In the genomic region with DNA sequence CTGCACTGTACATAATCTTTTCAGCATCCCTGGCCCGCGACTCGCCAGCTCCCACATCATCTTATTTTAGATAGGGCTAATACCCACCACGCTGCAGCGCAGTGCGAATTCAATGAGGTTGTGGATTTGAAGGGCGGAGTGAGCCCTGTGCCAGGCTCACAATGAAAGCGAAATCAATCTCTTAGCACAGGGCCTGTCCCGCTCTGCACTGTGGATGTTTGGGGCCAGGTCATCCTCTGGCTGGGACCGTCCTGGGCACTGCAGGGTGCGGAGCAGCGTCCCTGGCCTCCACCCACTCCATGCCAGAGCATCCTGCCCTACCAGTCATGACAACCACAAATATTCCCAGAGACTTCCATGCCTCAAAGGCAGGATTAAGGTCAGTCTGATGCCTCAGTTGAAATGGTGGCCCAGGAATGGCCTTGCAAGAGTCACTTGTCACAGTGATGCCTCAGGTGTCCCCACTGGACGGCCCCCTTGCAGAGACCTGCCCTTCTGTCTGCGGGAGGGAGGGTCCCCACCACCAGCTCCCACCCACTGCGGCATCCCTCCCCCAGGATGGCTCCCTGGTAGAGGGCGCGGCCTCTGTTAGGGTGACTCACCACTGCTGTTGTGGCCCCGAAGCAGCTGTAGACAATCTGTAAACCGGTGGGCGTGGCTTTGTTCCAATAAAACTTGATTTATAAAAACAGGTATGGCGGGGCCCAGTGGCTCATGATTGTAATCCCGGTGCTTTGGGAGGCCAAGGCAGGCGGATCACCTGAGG, we compare ENCODE assay signal across 8 cellular contexts. TPM values are rescaled to one million over a fixed set of nuclear protein-coding genes. Genes with fewer than 3 reads are reported as not detected.
A peak's percentile ranks its signal among the peaks of the same experiment; 100 is the strongest.
DNase-seq lines count a peak whose midpoint lies in the region; ATAC-seq, FAIRE-seq and TF ChIP-seq lines count a peak whose summit lies in the region.

No MANE protein-coding gene starts in this region.

- peaks cover 2% of the 10 kb centered on the region for H3K9me1 ChIP-seq in keratinocyte (ENCODE audit: control insufficient read depth, extremely low read depth, insufficient read depth, low read length)

- no peaks in the 10 kb centered on the region for H3K9me2 ChIP-seq in DOHH2 (replicated peaks; ENCODE audit: control insufficient read depth, low read length)

- peak overlapping the region; percentile 40 for H2AFZ ChIP-seq in keratinocyte (ENCODE audit: control insufficient read depth, low read length)

- H3K27me3 ChIP-seq in DOHH2 (ENCODE audit: control insufficient read depth, low read length) (no peaks in the 10 kb centered on the region), RWPE2 (ENCODE audit: insufficient read depth, poor library complexity, severe bottlenecking) (no peaks in the 10 kb centered on the region), keratinocyte (ENCODE audit: control insufficient read depth, extremely low read depth, insufficient read depth, low read length) (no peaks in the 10 kb centered on the region)

- H3K4me1 ChIP-seq in DOHH2 (ENCODE audit: control insufficient read depth, low read length) (peaks cover 58% of the 10 kb centered on the region), RWPE2 (ENCODE audit: insufficient read depth, poor library complexity, severe bottlenecking) (peaks cover 44% of the 10 kb centered on the region), keratinocyte (ENCODE audit: control insufficient read depth, extremely low read depth, insufficient read depth, low read length) (peaks cover 41% of the 10 kb centered on the region)

- TF ChIP-seq CTCF in DOHH2 (IDR thresholded peaks at IDR 0.05; ENCODE audit: low read depth, low read length, poor library complexity, severe bottlenecking) (no peak), RWPE2 (IDR thresholded peaks at IDR 0.05; ENCODE audit: poor library complexity, severe bottlenecking) (no peak), keratinocyte (optimal IDR thresholded peaks at IDR 0.05 in 1 of 3, IDR thresholded peaks at IDR 0.05 in 1 of 3, conservative IDR thresholded peaks at IDR 0.05 in 1 of 3; ENCODE audit: extremely low read depth in 1 of 3, insufficient read depth in 2 of 3, low read length in 3 of 3) (no peak)

- H3F3A ChIP-seq in DOHH2 (ENCODE audit: control insufficient read depth, insufficient read depth): peaks cover 2% of the 10 kb centered on the region; the same call in 1 of the 2 replicates

- H4K20me1 ChIP-seq in DOHH2 (ENCODE audit: control insufficient read depth, insufficient read depth, low read depth, low read length): peaks cover 44% of the 10 kb centered on the region
- H4K20me1 ChIP-seq in keratinocyte (ENCODE audit: control insufficient read depth, extremely low read depth, insufficient read depth, low read length): no peaks in the 10 kb centered on the region

- H3K9ac ChIP-seq in keratinocyte (ENCODE audit: control insufficient read depth, extremely low read depth, insufficient read depth, low read length): peak overlapping the region; percentile 50

- ATAC-seq in RWPE2 (ENCODE audit: low read depth): peak; percentile 71

- H3K4me2 ChIP-seq in DOHH2 (ENCODE audit: low read length) (peak overlapping the region; percentile 6; the same call in 1 of the 2 replicates), keratinocyte (ENCODE audit: control insufficient read depth, extremely low read depth, insufficient read depth, low read depth, low read length) (peak overlapping the region; percentile 87)

- peaks cover 94% of the 10 kb centered on the region for H3K36me3 ChIP-seq in DOHH2 (ENCODE audit: control insufficient read depth, low read length)
- H3K36me3 ChIP-seq in RWPE2 (ENCODE audit: low read depth): peaks cover 66% of the 10 kb centered on the region
- H3K36me3 ChIP-seq in keratinocyte (ENCODE audit: control insufficient read depth in 2 of 2, extremely low read depth in 1 of 2, insufficient read depth in 2 of 2, low read length in 2 of 2): peaks cover 0 to 16% of the 10 kb centered on the region in 2 experiments

- H3K27ac ChIP-seq in DOHH2 (ENCODE audit: low read depth, low read length) (no peak overlapping the region), RWPE2 (ENCODE audit: poor library complexity, severe bottlenecking) (peak overlapping the region; percentile 84), keratinocyte (ENCODE audit: control insufficient read depth, insufficient read depth, low read length) (peak overlapping the region; percentile 26)

- H3K9me3 ChIP-seq in DOHH2 (ENCODE audit: control insufficient read depth, insufficient read depth, low read length) (no peaks in the 10 kb centered on the region), RWPE2 (ENCODE audit: severe bottlenecking) (no peaks in the 10 kb centered on the region), keratinocyte (ENCODE audit: control insufficient read depth, low read depth, low read length) (no peaks in the 10 kb centered on the region)

- dilution Hi-C loops in keratinocyte (cut with MboI; ENCODE audit: extremely low pct_ligation_motif_present, low sequenced_read_pairs): no loop called here

- H3K79me2 ChIP-seq in DOHH2 (ENCODE audit: control insufficient read depth, low read length) (peaks cover 100% of the 10 kb centered on the region), keratinocyte (ENCODE audit: control insufficient read depth, insufficient read depth, low read length) (peaks cover 53% of the 10 kb centered on the region)

- peak; percentile 94 for DNase-seq in RWPE2 (ENCODE audit: low spot score)
- DNase-seq in activated naive CD4-positive, alpha-beta T cell treated with Interleukin-2 at 50 U/mL for 16 hours: peak; percentile 76
- peak; percentile 58 for DNase-seq in keratinocyte (ENCODE audit: low read depth, low spot score)
- peak; percentile 35 for DNase-seq in stimulated activated CD8-positive, alpha-beta memory T cell treated with anti-CD3 and anti-CD28 coated beads, Interleukin-15, amount 100 ng/mL, for 24 hours (ENCODE audit: low read depth)
- DNase-seq in middle frontal gyrus (ENCODE audit: extremely low spot score, low spot score): no peak
- DNase-seq in NCI-H146 (lab: John Stamatoyannopoulos, UW): no peak
- DNase-seq in NCI-H2029 (lab: John Stamatoyannopoulos, UW): no peak

- 0 out of 2 replicates have a peak overlapping the region, but pooled peaks have one; percentile 6 for H3K4me3 ChIP-seq in DOHH2 (ENCODE audit: low read length)
- no peak overlapping the region for H3K4me3 ChIP-seq in RWPE2 (ENCODE audit: severe bottlenecking)
- peak overlapping the region in 2 of 3 experiments; percentile 1 to 5 for H3K4me3 ChIP-seq in keratinocyte (ENCODE audit: control insufficient read depth in 2 of 3, extremely low read depth in 1 of 3, insufficient read depth in 2 of 3, low read depth in 1 of 3, low read length in 3 of 3)

- FAIRE-seq in keratinocyte (lab: Jason Lieb, UNC): peak; percentile 79

RNA-seq across cellular contexts. Expression of a gene that starts 5.6 kb away (rescaled TPM):
- 3.2 to 16.3 TPM (median 9.7 TPM) in 3 replicates for polyA plus RNA-seq in keratinocyte
- 0.55 TPM for polyA plus RNA-seq in keratinocyte (2011; ENCODE audit: low read depth)
- 2.9 and 4.4 TPM in 2 replicates for polyA plus RNA-seq in keratinocyte (2011; cell fraction: cytosol; rRNA removed)
- 10.1 and 10.7 TPM in 2 replicates for polyA plus RNA-seq in keratinocyte (2011; cell fraction: nucleus; rRNA removed)
- 0.78 and 20.4 TPM in 2 replicates for polyA plus RNA-seq in keratinocyte (2012; ENCODE audit: low replicate concordance)
- 1.6 to 22.7 TPM (median 8.4 TPM) in 3 replicates for polyA minus RNA-seq in keratinocyte
- polyA minus RNA-seq in keratinocyte (2011; cell fraction: cytosol; rRNA and poly(A)+ RNA removed): 10.0 TPM
- polyA minus RNA-seq in keratinocyte (2011; cell fraction: nucleus; rRNA and poly(A)+ RNA removed): 5.3 and 5.5 TPM in 2 replicates

RNA-seq across cellular contexts. Expression of a gene that starts 12.2 kb away (rescaled TPM):
- polyA plus RNA-seq in keratinocyte: not detected in 3 replicates
- not detected for polyA plus RNA-seq in keratinocyte (2011; ENCODE audit: low read depth)
- polyA plus RNA-seq in keratinocyte (2011; cell fraction: cytosol; rRNA removed): not detected in 2 replicates
- polyA plus RNA-seq in keratinocyte (2011; cell fraction: nucleus; rRNA removed): not detected in 2 replicates
- not detected in 2 replicates for polyA plus RNA-seq in keratinocyte (2012; ENCODE audit: low replicate concordance)
- not detected in 3 replicates for polyA minus RNA-seq in keratinocyte
- not detected for polyA minus RNA-seq in keratinocyte (2011; cell fraction: cytosol; rRNA and poly(A)+ RNA removed)
- polyA minus RNA-seq in keratinocyte (2011; cell fraction: nucleus; rRNA and poly(A)+ RNA removed): not detected in 2 replicates

RNA-seq across cellular contexts. Expression of a gene that starts 47.5 kb away (rescaled TPM):
- polyA plus RNA-seq in keratinocyte: 70.7 to 107 TPM (median 87.3 TPM) in 3 replicates
- 61.7 TPM for polyA plus RNA-seq in keratinocyte (2011; ENCODE audit: low read depth)
- polyA plus RNA-seq in keratinocyte (2011; cell fraction: cytosol; rRNA removed): 46.6 and 82.3 TPM in 2 replicates
- polyA plus RNA-seq in keratinocyte (2011; cell fraction: nucleus; rRNA removed): 46.0 and 54.5 TPM in 2 replicates
- polyA plus RNA-seq in keratinocyte (2012; ENCODE audit: low replicate concordance): 47.4 and 123 TPM in 2 replicates
- polyA minus RNA-seq in keratinocyte: 49.4 to 84.6 TPM (median 69.5 TPM) in 3 replicates
- polyA minus RNA-seq in keratinocyte (2011; cell fraction: cytosol; rRNA and poly(A)+ RNA removed): 278 TPM
- polyA minus RNA-seq in keratinocyte (2011; cell fraction: nucleus; rRNA and poly(A)+ RNA removed): 94.2 and 112 TPM in 2 replicates

RNA-seq across cellular contexts. Expression of a gene that starts 54.0 kb away (rescaled TPM):
- polyA plus RNA-seq in keratinocyte: 6.0 to 8.9 TPM (median 6.2 TPM) in 3 replicates
- polyA plus RNA-seq in keratinocyte (2011; ENCODE audit: low read depth): 4.4 TPM
- 3.6 and 6.2 TPM in 2 replicates for polyA plus RNA-seq in keratinocyte (2011; cell fraction: cytosol; rRNA removed)
- 15.4 and 21.1 TPM in 2 replicates for polyA plus RNA-seq in keratinocyte (2011; cell fraction: nucleus; rRNA removed)
- 11.5 and 11.8 TPM in 2 replicates for polyA plus RNA-seq in keratinocyte (2012; ENCODE audit: low replicate concordance)
- polyA minus RNA-seq in keratinocyte: 17.1 to 21.4 TPM (median 19.6 TPM) in 3 replicates
- polyA minus RNA-seq in keratinocyte (2011; cell fraction: cytosol; rRNA and poly(A)+ RNA removed): 27.8 TPM
- 33.1 and 43.6 TPM in 2 replicates for polyA minus RNA-seq in keratinocyte (2011; cell fraction: nucleus; rRNA and poly(A)+ RNA removed)

Comparison
In these comparisons a context has a peak if more than half of its experiments do, and no peak if none do; other contexts are left out.
1. DNase-seq: peak in RWPE2 (single experiment), activated naive CD4-positive, alpha-beta T cell treated with Interleukin-2 at 50 U/mL for 16 hours (single experiment), keratinocyte (single experiment) and stimulated activated CD8-positive, alpha-beta memory T cell treated with anti-CD3 and anti-CD28 coated beads, Interleukin-15, amount 100 ng/mL, for 24 hours (single experiment); none in middle frontal gyrus (single experiment), NCI-H146 (single experiment) and NCI-H2029 (single experiment).